ENCODE assay signal across 1 cellular context in the genomic region with DNA sequence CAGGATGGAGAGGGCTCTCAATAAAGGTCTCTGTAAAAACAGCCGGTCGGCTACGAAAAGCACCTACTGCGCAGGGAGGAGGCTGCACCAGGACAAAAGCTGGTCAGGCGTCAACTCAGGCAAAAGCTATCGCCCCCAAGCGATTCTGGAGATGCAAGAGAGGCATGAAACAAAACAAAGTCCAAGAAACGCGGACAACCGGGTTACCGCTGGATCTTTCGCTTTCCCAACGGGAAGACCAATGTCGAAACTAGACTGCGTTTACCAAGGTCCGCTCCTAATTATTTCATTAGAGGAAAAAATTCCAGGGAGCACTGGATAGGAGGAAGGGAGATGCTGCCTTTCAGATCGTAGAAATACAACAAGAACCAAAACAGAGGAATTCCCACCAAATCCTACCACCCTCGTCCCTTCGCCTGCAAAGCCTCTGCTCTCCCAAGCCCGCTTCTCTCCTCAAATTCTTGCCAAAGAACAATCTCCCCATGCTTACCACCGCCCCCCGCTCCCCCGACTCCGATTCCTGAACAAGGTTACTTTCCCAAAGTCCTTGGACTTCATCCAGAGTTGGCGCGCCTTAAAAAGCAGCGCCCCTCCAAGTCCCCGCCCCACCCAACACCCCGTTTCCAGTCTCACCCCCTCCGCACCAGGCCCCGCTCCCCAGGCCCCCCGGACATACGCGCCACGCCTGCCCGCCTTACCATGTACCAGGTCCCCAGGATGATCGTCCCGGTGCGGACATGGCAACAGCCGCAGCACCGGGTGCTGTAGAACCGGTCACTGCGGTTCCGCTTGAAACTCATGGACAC.
TF ChIP-seq lines count a peak whose summit lies in the region.

No MANE protein-coding gene starts in this region.

TF ChIP-seq in HepG2, 621 proteins besides CTCF, POLR2A, EP300 and RAD21 (continued from another document and continues in another):
- TF ChIP-seq, protein P1, sequence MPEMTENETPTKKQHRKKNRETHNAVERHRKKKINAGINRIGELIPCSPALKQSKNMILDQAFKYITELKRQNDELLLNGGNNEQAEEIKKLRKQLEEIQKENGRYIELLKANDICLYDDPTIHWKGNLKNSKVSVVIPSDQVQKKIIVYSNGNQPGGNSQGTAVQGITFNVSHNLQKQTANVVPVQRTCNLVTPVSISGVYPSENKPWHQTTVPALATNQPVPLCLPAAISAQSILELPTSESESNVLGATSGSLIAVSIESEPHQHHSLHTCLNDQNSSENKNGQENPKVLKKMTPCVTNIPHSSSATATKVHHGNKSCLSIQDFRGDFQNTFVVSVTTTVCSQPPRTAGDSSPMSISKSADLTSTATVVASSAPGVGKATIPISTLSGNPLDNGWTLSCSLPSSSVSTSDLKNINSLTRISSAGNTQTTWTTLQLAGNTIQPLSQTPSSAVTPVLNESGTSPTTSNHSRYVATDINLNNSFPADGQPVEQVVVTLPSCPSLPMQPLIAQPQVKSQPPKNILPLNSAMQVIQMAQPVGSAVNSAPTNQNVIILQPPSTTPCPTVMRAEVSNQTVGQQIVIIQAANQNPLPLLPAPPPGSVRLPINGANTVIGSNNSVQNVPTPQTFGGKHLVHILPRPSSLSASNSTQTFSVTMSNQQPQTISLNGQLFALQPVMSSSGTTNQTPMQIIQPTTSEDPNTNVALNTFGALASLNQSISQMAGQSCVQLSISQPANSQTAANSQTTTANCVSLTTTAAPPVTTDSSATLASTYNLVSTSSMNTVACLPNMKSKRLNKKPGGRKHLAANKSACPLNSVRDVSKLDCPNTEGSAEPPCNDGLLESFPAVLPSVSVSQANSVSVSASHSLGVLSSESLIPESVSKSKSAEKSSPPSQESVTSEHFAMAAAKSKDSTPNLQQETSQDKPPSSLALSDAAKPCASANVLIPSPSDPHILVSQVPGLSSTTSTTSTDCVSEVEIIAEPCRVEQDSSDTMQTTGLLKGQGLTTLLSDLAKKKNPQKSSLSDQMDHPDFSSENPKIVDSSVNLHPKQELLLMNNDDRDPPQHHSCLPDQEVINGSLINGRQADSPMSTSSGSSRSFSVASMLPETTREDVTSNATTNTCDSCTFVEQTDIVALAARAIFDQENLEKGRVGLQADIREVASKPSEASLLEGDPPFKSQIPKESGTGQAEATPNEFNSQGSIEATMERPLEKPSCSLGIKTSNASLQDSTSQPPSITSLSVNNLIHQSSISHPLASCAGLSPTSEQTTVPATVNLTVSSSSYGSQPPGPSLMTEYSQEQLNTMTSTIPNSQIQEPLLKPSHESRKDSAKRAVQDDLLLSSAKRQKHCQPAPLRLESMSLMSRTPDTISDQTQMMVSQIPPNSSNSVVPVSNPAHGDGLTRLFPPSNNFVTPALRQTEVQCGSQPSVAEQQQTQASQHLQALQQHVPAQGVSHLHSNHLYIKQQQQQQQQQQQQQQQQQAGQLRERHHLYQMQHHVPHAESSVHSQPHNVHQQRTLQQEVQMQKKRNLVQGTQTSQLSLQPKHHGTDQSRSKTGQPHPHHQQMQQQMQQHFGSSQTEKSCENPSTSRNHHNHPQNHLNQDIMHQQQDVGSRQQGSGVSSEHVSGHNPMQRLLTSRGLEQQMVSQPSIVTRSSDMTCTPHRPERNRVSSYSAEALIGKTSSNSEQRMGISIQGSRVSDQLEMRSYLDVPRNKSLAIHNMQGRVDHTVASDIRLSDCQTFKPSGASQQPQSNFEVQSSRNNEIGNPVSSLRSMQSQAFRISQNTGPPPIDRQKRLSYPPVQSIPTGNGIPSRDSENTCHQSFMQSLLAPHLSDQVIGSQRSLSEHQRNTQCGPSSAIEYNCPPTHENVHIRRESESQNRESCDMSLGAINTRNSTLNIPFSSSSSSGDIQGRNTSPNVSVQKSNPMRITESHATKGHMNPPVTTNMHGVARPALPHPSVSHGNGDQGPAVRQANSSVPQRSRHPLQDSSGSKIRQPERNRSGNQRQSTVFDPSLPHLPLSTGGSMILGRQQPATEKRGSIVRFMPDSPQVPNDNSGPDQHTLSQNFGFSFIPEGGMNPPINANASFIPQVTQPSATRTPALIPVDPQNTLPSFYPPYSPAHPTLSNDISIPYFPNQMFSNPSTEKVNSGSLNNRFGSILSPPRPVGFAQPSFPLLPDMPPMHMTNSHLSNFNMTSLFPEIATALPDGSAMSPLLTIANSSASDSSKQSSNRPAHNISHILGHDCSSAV (CRISPR knock-in tag; IDR thresholded peaks at IDR 0.05; ENCODE audit: borderline replicate concordance) = no peak
- TF ChIP-seq MEF2D (CRISPR knock-in tag; IDR thresholded peaks at IDR 0.05) = no peak
- TF ChIP-seq KLF6 (CRISPR knock-in tag; IDR thresholded peaks at IDR 0.05) = peak; percentile 43; the same call in 1 of the 2 replicates
- 0 out of 2 replicates have a peak, but pooled peaks have one; percentile 16 for TF ChIP-seq ZNF792 (CRISPR knock-in tag; IDR thresholded peaks at IDR 0.05)
- TF ChIP-seq TBX2 (CRISPR knock-in tag; IDR thresholded peaks at IDR 0.05; ENCODE audit: borderline replicate concordance) = peak; percentile 59; the same call in 1 of the 2 replicates
- TF ChIP-seq ZNF530 (CRISPR knock-in tag; IDR thresholded peaks at IDR 0.05; ENCODE audit: low read depth) = no peak
- TF ChIP-seq GPN1 (CRISPR knock-in tag; IDR thresholded peaks at IDR 0.05; ENCODE audit: borderline replicate concordance) = no peak
- TF ChIP-seq ZNF777 (CRISPR knock-in tag; IDR thresholded peaks at IDR 0.05) = no peak
- 0 out of 2 replicates have a peak, but pooled peaks have one; percentile 10 for TF ChIP-seq NR2F6 (IDR thresholded peaks at IDR 0.05)
- peak; percentile 44; the same call in 1 of the 2 replicates for TF ChIP-seq NR2F6 (CRISPR knock-in tag; IDR thresholded peaks at IDR 0.05)
- TF ChIP-seq, protein P2, sequence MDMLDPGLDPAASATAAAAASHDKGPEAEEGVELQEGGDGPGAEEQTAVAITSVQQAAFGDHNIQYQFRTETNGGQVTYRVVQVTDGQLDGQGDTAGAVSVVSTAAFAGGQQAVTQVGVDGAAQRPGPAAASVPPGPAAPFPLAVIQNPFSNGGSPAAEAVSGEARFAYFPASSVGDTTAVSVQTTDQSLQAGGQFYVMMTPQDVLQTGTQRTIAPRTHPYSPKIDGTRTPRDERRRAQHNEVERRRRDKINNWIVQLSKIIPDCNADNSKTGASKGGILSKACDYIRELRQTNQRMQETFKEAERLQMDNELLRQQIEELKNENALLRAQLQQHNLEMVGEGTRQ (IDR thresholded peaks at IDR 0.05; ENCODE audit: low read depth, low read length) = no peak
- TF ChIP-seq, protein P2 (CRISPR knock-in tag; IDR thresholded peaks at IDR 0.05; ENCODE audit: borderline replicate concordance) = no peak
- no peak for TF ChIP-seq DR1 (CRISPR knock-in tag; IDR thresholded peaks at IDR 0.05)
- TF ChIP-seq, protein P3, sequence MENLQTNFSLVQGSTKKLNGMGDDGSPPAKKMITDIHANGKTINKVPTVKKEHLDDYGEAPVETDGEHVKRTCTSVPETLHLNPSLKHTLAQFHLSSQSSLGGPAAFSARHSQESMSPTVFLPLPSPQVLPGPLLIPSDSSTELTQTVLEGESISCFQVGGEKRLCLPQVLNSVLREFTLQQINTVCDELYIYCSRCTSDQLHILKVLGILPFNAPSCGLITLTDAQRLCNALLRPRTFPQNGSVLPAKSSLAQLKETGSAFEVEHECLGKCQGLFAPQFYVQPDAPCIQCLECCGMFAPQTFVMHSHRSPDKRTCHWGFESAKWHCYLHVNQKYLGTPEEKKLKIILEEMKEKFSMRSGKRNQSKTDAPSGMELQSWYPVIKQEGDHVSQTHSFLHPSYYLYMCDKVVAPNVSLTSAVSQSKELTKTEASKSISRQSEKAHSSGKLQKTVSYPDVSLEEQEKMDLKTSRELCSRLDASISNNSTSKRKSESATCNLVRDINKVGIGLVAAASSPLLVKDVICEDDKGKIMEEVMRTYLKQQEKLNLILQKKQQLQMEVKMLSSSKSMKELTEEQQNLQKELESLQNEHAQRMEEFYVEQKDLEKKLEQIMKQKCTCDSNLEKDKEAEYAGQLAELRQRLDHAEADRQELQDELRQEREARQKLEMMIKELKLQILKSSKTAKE (CRISPR knock-in tag; IDR thresholded peaks at IDR 0.05; ENCODE audit: borderline replicate concordance) = no peak
- TF ChIP-seq ZSCAN12 (CRISPR knock-in tag; IDR thresholded peaks at IDR 0.05) = no peak
- peak; percentile 1; the same call in 1 of the 2 replicates for TF ChIP-seq DNMT3B (CRISPR knock-in tag; conservative IDR thresholded peaks at IDR 0.05)
- no peak for TF ChIP-seq NCOA5 (CRISPR knock-in tag; IDR thresholded peaks at IDR 0.05)
- TF ChIP-seq MED8 (CRISPR knock-in tag; IDR thresholded peaks at IDR 0.05; ENCODE audit: insufficient replicate concordance) = no peak
- TF ChIP-seq ZNF850 (CRISPR knock-in tag; conservative IDR thresholded peaks at IDR 0.05) = 0 out of 2 replicates have a peak, but pooled peaks have one; percentile 68
- no peak for TF ChIP-seq ZNF326 (CRISPR knock-in tag; IDR thresholded peaks at IDR 0.05; ENCODE audit: borderline replicate concordance)
- TF ChIP-seq ZNF30 (CRISPR knock-in tag; IDR thresholded peaks at IDR 0.05) = no peak
- TF ChIP-seq, protein P4, sequence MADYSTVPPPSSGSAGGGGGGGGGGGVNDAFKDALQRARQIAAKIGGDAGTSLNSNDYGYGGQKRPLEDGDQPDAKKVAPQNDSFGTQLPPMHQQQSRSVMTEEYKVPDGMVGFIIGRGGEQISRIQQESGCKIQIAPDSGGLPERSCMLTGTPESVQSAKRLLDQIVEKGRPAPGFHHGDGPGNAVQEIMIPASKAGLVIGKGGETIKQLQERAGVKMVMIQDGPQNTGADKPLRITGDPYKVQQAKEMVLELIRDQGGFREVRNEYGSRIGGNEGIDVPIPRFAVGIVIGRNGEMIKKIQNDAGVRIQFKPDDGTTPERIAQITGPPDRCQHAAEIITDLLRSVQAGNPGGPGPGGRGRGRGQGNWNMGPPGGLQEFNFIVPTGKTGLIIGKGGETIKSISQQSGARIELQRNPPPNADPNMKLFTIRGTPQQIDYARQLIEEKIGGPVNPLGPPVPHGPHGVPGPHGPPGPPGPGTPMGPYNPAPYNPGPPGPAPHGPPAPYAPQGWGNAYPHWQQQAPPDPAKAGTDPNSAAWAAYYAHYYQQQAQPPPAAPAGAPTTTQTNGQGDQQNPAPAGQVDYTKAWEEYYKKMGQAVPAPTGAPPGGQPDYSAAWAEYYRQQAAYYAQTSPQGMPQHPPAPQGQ (CRISPR knock-in tag; IDR thresholded peaks at IDR 0.05; ENCODE audit: borderline replicate concordance) = no peak
- TF ChIP-seq, protein P5, sequence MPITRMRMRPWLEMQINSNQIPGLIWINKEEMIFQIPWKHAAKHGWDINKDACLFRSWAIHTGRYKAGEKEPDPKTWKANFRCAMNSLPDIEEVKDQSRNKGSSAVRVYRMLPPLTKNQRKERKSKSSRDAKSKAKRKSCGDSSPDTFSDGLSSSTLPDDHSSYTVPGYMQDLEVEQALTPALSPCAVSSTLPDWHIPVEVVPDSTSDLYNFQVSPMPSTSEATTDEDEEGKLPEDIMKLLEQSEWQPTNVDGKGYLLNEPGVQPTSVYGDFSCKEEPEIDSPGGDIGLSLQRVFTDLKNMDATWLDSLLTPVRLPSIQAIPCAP (CRISPR knock-in tag; IDR thresholded peaks at IDR 0.05; ENCODE audit: low read depth) = no peak
- no peak for TF ChIP-seq MATR3 (CRISPR knock-in tag; IDR thresholded peaks at IDR 0.05)
- TF ChIP-seq, protein P6, sequence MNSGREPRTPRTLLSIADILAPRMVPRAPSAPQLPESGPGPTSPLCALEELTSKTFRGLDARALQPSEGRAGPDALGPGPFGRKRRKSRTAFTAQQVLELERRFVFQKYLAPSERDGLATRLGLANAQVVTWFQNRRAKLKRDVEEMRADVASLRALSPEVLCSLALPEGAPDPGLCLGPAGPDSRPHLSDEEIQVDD (CRISPR knock-in tag; IDR thresholded peaks at IDR 0.05; ENCODE audit: borderline replicate concordance) = no peak
- peak; percentile 39; the same call in 1 of the 2 replicates for TF ChIP-seq HDAC1 (CRISPR knock-in tag; IDR thresholded peaks at IDR 0.05)
- TF ChIP-seq CREM (IDR thresholded peaks at IDR 0.05) = peak; percentile 33; the same call in 1 of the 2 replicates
- no peak for TF ChIP-seq CREM (CRISPR knock-in tag; IDR thresholded peaks at IDR 0.05)
- no peak; the same call in 1 of the 2 replicates for TF ChIP-seq MED13 (CRISPR knock-in tag; IDR thresholded peaks at IDR 0.05)
- no peak for TF ChIP-seq HMG20A (CRISPR knock-in tag; IDR thresholded peaks at IDR 0.05; ENCODE audit: borderline replicate concordance)
- TF ChIP-seq ZNF563 (CRISPR knock-in tag; IDR thresholded peaks at IDR 0.05) = peak; percentile 8
- TF ChIP-seq FOXP1 (IDR thresholded peaks at IDR 0.05) = no peak
- no peak for TF ChIP-seq FOXP1 (CRISPR knock-in tag; IDR thresholded peaks at IDR 0.05)
- no peak for TF ChIP-seq RBM22 (optimal IDR thresholded peaks at IDR 0.05; ENCODE audit: low read length)
- TF ChIP-seq CEBPB (IDR thresholded peaks at IDR 0.05; ENCODE audit: borderline replicate concordance, low read depth, low read length) = peak; percentile 32; the same call in 1 of the 2 replicates
- TF ChIP-seq ZNF232 (CRISPR knock-in tag; IDR thresholded peaks at IDR 0.05; ENCODE audit: borderline replicate concordance) = 0 out of 2 replicates have a peak, but pooled peaks have one; percentile 13
- peak; percentile 66 for TF ChIP-seq ZMYM4 (CRISPR knock-in tag; IDR thresholded peaks at IDR 0.05)
- no peak for TF ChIP-seq HNRNPLL (IDR thresholded peaks at IDR 0.05; ENCODE audit: low read depth, low read length, poor library complexity, severe bottlenecking)
- no peak for TF ChIP-seq ZFX (CRISPR knock-in tag; IDR thresholded peaks at IDR 0.05; ENCODE audit: low read depth)
- no peak for TF ChIP-seq ZNF44 (CRISPR knock-in tag; IDR thresholded peaks at IDR 0.05)
- TF ChIP-seq SP140L (CRISPR knock-in tag; IDR thresholded peaks at IDR 0.05; ENCODE audit: borderline replicate concordance) = 0 out of 2 replicates have a peak, but pooled peaks have one; percentile 73
- peak; percentile 72 for TF ChIP-seq ZNF331 (CRISPR knock-in tag; IDR thresholded peaks at IDR 0.05)
- TF ChIP-seq, protein P7, sequence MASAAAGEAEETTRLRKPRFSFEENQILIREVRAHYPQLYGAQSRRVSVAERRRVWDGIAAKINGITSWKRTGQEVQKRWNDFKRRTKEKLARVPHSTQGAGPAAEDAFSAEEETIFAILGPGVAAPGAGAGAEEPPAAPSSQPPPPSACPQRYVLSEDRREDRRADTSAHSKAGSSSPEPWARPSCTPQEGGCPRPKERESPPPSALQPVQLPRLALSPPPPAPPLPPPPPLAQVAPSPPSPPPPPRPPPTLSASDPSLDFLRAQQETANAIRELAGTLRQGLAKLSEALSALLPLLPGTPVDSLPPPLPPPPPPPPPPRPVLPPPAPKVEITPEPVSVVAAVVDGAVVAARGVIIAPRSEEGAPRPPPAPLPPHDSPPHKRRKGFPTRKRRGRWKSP (CRISPR knock-in tag; IDR thresholded peaks at IDR 0.05) = no peak
- TF ChIP-seq, protein P8, sequence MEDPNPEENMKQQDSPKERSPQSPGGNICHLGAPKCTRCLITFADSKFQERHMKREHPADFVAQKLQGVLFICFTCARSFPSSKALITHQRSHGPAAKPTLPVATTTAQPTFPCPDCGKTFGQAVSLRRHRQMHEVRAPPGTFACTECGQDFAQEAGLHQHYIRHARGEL (CRISPR knock-in tag; IDR thresholded peaks at IDR 0.05) = no peak
